9 cellular contexts compared by ENCODE assay signal in the genomic region with DNA sequence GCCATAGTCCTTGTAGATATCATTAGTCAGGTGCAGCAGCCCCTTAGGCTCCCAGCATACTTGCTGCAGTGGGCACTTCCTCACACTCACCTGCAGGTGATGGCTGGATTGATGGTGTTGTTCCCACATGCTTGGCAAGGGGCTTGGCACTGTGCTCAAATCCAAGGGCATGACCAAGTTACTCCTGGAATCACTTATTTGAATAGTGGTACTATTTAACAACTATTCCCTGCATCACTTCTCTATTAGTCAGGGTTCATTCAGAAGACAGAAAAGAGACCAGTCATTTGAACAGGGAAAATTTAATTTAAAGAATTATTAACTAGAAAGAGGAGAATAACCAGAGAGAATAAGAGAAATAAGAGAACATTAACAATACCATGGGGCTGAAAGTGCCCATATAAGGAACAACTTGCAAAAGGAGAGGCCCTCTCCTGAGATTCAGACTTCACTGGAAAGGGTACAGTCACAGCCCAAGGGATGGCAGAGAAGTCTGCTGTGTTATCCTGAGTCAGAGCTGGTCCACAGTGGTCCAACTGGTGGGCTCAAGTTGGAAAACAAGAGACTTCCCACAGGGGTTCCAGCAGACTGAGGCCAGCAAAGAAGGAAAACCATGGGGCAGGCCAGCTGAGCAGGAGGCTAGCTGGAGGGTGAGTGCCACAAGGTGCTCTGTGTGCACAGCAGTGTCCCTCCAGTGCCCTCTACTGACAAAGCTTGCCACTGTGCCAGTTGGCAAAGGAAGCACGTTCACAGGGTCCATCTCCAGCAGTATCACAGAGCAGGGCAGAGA. TPM values are rescaled to one million over a fixed set of nuclear protein-coding genes. Genes with fewer than 3 reads are reported as not detected.
DNase-seq lines count a peak whose midpoint lies in the region; ATAC-seq and TF ChIP-seq lines count a peak whose summit lies in the region.
"Had no signal": no experiment of that assay in that cellular context is flagged by ENCODE, and none has a peak within 500 bp of the region (broad histone marks: within the 10 kb centered on the region; RNA-seq: fewer than 3 reads in every experiment).

No MANE protein-coding gene starts in this region.

- BruUV-seq in PC-3 (replicated peaks; lab: Mats Ljungman, UMichigan): no TSS peak

- peak; percentile 81 for ATAC-seq in GM19025 (IDR thresholded peaks at IDR 0.05; ENCODE audit: low read depth, unreplicated experiment)
- peak; percentile 77 for ATAC-seq in HG03457 (IDR thresholded peaks at IDR 0.05; ENCODE audit: unreplicated experiment)
- peak; percentile 99 for ATAC-seq in PC-3

- no peaks in the 10 kb centered on the region for H4K20me1 ChIP-seq in PC-3 (ENCODE audit: low read length)

- no peaks in the 10 kb centered on the region for H3K4me1 ChIP-seq in PC-3 (ENCODE audit: insufficient read depth, low read length)

- no peak overlapping the region for H3K27ac ChIP-seq in PC-3 (ENCODE audit: low read length)
- H3K27ac ChIP-seq: SK-N-MC had no signal

- no peaks in the 10 kb centered on the region for H3K9me3 ChIP-seq in PC-3 (ENCODE audit: low read length)

- H3K36me3 ChIP-seq in PC-3 (ENCODE audit: low read depth, low read length): no peaks in the 10 kb centered on the region

- TF ChIP-seq CTCF in PC-3 (conservative IDR thresholded peaks at IDR 0.05; ENCODE audit: low read depth, low read length): peak; percentile 74
- TF ChIP-seq CTCF in astrocyte of the cerebellum (IDR thresholded peaks at IDR 0.05; ENCODE audit: low read depth, low read length, missing control alignments): peak; percentile 53

- H3K9me2 ChIP-seq in PC-3 (replicated peaks; ENCODE audit: low read length): no peaks in the 10 kb centered on the region

- H3K4me2 ChIP-seq in PC-3 (ENCODE audit: low read length): no peak overlapping the region

- DNase-seq in Caki2 (ENCODE audit: low read depth) (peak; percentile 96), PC-3 (peak; percentile 74), astrocyte of the cerebellum (ENCODE audit: low read depth) (no peak), hypothalamus (lab: John Stamatoyannopoulos, UW) (peak in 44 of 51 donors; percentile 6 to 85 (median 56)), mesenteric fat pad (ENCODE audit: low spot score) (no peak)
- DNase-seq in stimulated activated CD4-positive, alpha-beta T cell treated with anti-CD3 and anti-CD28 coated beads, Interleukin-12 subunit alpha, Interleukin-12 subunit beta, amount 100 ng/mL, for 4 hours: peak; percentile 41

- POLR2A ChIA-PET in PC-3 (lab: Charles Lee; ENCODE audit: unreplicated experiment): no interaction called here

- H3K79me2 ChIP-seq in PC-3 (ENCODE audit: low read length): no peaks in the 10 kb centered on the region

- in situ Hi-C loops in Caki2 (cut with HindIII; ENCODE audit: low pct_unique_long_range_greater_than_20kb, low sequenced_read_pairs) (no loop called here), astrocyte of the cerebellum (cut with HindIII; ENCODE audit: low sequenced_read_pairs) (no loop called here)

- CTCF ChIA-PET in PC-3 (lab: Charles Lee): interaction anchor here (0.5 to 0.6 kb wide), 3 partner anchors 121 to 292 kb away, joined by 3 to 6 read pairs (median 3); no protein-coding TSS in a partner anchor

- no peak overlapping the region for H3K9ac ChIP-seq in PC-3 (ENCODE audit: low read length)

- intact Hi-C loops in PC-3 (cut with micrococcal nuclease): loop anchor here (5.0 kb wide), 1 partner anchor 133 kb away; no protein-coding TSS in a partner anchor

- no peaks in the 10 kb centered on the region for H3K27me3 ChIP-seq in PC-3 (ENCODE audit: low read length)

- H3K4me3 ChIP-seq in PC-3 (ENCODE audit: low read length): no peak overlapping the region
- no peak overlapping the region for H3K4me3 ChIP-seq in astrocyte of the cerebellum (ENCODE audit: low read depth, low read length)
- H3K4me3 ChIP-seq: SK-N-MC had no signal

- H3F3A ChIP-seq in PC-3 (ENCODE audit: low read length, unreplicated experiment): no peaks in the 10 kb centered on the region

- H2AFZ ChIP-seq in PC-3 (ENCODE audit: low read length): no peak overlapping the region

RNA-seq across cellular contexts. Expression of a gene that starts 9.8 kb away (rescaled TPM):
- 7,203 and 7,403 TPM in 2 replicates for total RNA-seq in Caki2 (2014; rRNA removed; shearing (Covaris generic); ENCODE audit: low replicate concordance)
- not detected in 2 replicates for total RNA-seq in PC-3 (2014; rRNA removed)
- total RNA-seq in mesenteric fat pad: 636 TPM

RNA-seq across cellular contexts. Expression of a gene that starts 22.1 kb away (rescaled TPM):
- 16.6 and 38.8 TPM in 2 replicates for total RNA-seq in Caki2 (2014; rRNA removed; shearing (Covaris generic); ENCODE audit: low replicate concordance)
- 12.9 and 14.9 TPM in 2 replicates for total RNA-seq in PC-3 (2014; rRNA removed)
- 54.3 TPM for total RNA-seq in mesenteric fat pad

Comparison
In these comparisons a context has a peak if more than half of its experiments do, and no peak if none do; other contexts are left out.
1. DNase-seq: peak in Caki2 (single experiment), PC-3 (single experiment), hypothalamus (44 of 51) and stimulated activated CD4-positive, alpha-beta T cell treated with anti-CD3 and anti-CD28 coated beads, Interleukin-12 subunit alpha, Interleukin-12 subunit beta, amount 100 ng/mL, for 4 hours (single experiment); none in astrocyte of the cerebellum (single experiment) and mesenteric fat pad (single experiment).
2. RNA of a gene that starts 9.8 kb away (total RNA-seq): 7,203 to 7,403 TPM in Caki2 and 636 TPM in mesenteric fat pad (single experiment); not detected in PC-3; every median in the first group is over 100 times any median in the second.
3. Peak in every context shown above with its lines, with median percentiles within 50 percentile points of each other: ATAC-seq.